ENCODE assay signal across 20 cellular contexts in the genomic region with DNA sequence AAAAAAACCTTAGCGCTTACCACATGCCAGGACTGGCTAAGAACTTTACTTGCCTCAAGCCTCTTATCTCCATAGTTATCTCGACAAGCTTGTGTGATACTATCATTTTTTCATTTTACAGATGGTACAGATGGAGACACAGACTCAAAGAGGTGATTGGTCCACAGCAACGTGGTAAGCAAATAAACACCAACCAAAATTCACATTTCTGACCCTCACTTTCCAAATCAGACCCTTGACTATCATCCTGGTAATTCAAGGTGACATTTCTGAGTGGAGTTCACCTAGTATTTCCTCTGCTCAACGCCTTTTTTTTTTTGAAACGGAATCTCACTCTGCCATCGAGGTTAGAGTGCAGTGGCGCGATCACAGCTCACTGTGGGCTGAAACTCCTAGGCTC. TPM values are rescaled to one million over a fixed set of nuclear protein-coding genes. Genes with fewer than 3 reads are reported as not detected.
DNase-seq lines count a peak whose midpoint lies in the region; ATAC-seq, FAIRE-seq and TF ChIP-seq lines count a peak whose summit lies in the region.
"Had no signal": no experiment of that assay in that cellular context is flagged by ENCODE, and none has a peak within 500 bp of the region (broad histone marks: within the 10 kb centered on the region; RNA-seq: fewer than 3 reads in every experiment).

No MANE protein-coding gene starts in this region.

- H3K27me3 ChIP-seq in GM23338 (ENCODE audit: insufficient read depth): no peaks in the 10 kb centered on the region
- H3K27me3 ChIP-seq in keratinocyte (ENCODE audit: control insufficient read depth, extremely low read depth, insufficient read depth, low read length): no peaks in the 10 kb centered on the region
- H3K27me3 ChIP-seq in trophoblast cell (ENCODE audit: insufficient read depth, low read length): no peaks in the 10 kb centered on the region
- H3K27me3 ChIP-seq: BE2C had no signal

- peaks cover 22% of the 10 kb centered on the region for H3K4me1 Mint-ChIP-seq in GM23338
- H3K4me1 Mint-ChIP-seq: CD4-positive, alpha-beta memory T cell had no signal

- no peak overlapping the region for H4K12ac ChIP-seq in trophoblast cell (ENCODE audit: low read depth, low read length)

- WGBS in trophoblast cell (ENCODE audit: extremely low coverage, insufficient coverage, insufficient read length): no CpG with 5 or more reads among the region's 8 CpGs

- no peak overlapping the region for H3K4me3 ChIP-seq in GM23338
- H3K4me3 ChIP-seq in Jurkat, Clone E6-1 (ENCODE audit: low read length): no peak overlapping the region
- H3K4me3 ChIP-seq in keratinocyte (ENCODE audit: control insufficient read depth in 2 of 3, extremely low read depth in 1 of 3, insufficient read depth in 2 of 3, low read depth in 1 of 3, low read length in 3 of 3): no peak overlapping the region
- no peak overlapping the region for H3K4me3 ChIP-seq in trophoblast cell (ENCODE audit: low read depth, low read length)

- no peak overlapping the region for H3K23ac ChIP-seq in trophoblast cell (ENCODE audit: low read length)

- H3K9ac ChIP-seq in keratinocyte (ENCODE audit: control insufficient read depth, extremely low read depth, insufficient read depth, low read length): no peak overlapping the region
- no peak overlapping the region for H3K9ac ChIP-seq in trophoblast cell (ENCODE audit: low read length)

- H3K4me3 Mint-ChIP-seq in GM23338: no peak overlapping the region
- H3K4me3 Mint-ChIP-seq: CD4-positive, alpha-beta memory T cell had no signal

- H3F3A ChIP-seq in GM23338 (replicated peaks; ENCODE audit: low read depth): 0 out of 2 replicates have a peak, but pooled peaks cover 3% of the 10 kb centered on the region

- DNase-seq in GM23338 (ENCODE audit: low spot score) (no peak), keratinocyte (ENCODE audit: low read depth, low spot score) (no peak), trophoblast cell (peak; percentile 70 to 94), Right ventricle myocardium inferior (ENCODE audit: missing footprints) (no peak)
- DNase-seq in Jurkat, Clone E6-1 (ENCODE audit: low read depth, low spot score): peak; percentile 4
- DNase-seq: BE2C; CD4-positive, alpha-beta memory T cell; DMS153; DMS79 treated with DMSO at 0.1 percent for 48 hours; H7; KG1 had no signal

- ATAC-seq in GM23338 (no peak), GM21447 (IDR thresholded peaks at IDR 0.05; ENCODE audit: unreplicated experiment) (no peak), HG03378 (IDR thresholded peaks at IDR 0.05; ENCODE audit: unreplicated experiment) (no peak), Right ventricle myocardium inferior (no peak), GM21576 (IDR thresholded peaks at IDR 0.05; ENCODE audit: unreplicated experiment) (no peak)

- no peak overlapping the region for H3K14ac ChIP-seq in trophoblast cell (ENCODE audit: low read length)

- no peak for FAIRE-seq in keratinocyte (lab: Jason Lieb, UNC)
- FAIRE-seq: A204.1, D721Med, G401.6, GM12891, HTR-8/SVneo had no signal

- peaks cover 5% of the 10 kb centered on the region; the same call in 1 of the 3 replicates for H3K36me3 Mint-ChIP-seq in GM23338 (ENCODE audit: low read depth)

- H3K27me3 Mint-ChIP-seq in GM23338 (ENCODE audit: insufficient read depth, low read depth, poor library complexity): peaks cover 5% of the 10 kb centered on the region
- H3K27me3 Mint-ChIP-seq: CD4-positive, alpha-beta memory T cell had no signal

- no peak for TF ChIP-seq CTCF in GM23338 (conservative IDR thresholded peaks at IDR 0.05; ENCODE audit: low read depth in 2 of 2)
- TF ChIP-seq CTCF in keratinocyte (optimal IDR thresholded peaks at IDR 0.05 in 1 of 3, IDR thresholded peaks at IDR 0.05 in 1 of 3, conservative IDR thresholded peaks at IDR 0.05 in 1 of 3; ENCODE audit: extremely low read depth in 1 of 3, insufficient read depth in 2 of 3, low read length in 3 of 3): no peak

- dilution Hi-C loops in keratinocyte (cut with MboI; ENCODE audit: extremely low pct_ligation_motif_present, low sequenced_read_pairs): no loop called here

- H4K8ac ChIP-seq in trophoblast cell (ENCODE audit: low read depth, low read length): no peak overlapping the region

- no peak overlapping the region for H2AK5ac ChIP-seq in trophoblast cell (ENCODE audit: low read length)

- peaks cover 10% of the 10 kb centered on the region; the same call in 2 of the 3 replicates for H3K9me3 Mint-ChIP-seq in GM23338

- no peaks in the 10 kb centered on the region; the same call in 1 of the 2 replicates for H3K9me2 ChIP-seq in GM23338 (ENCODE audit: insufficient read depth)

- no peak overlapping the region for H3K4ac ChIP-seq in trophoblast cell (ENCODE audit: low read depth, low read length)

- intact Hi-C loops in Right ventricle myocardium inferior (cut with DNase I): no loop called here

- no peak overlapping the region for H2BK120ac ChIP-seq in trophoblast cell (ENCODE audit: insufficient read depth, low read length, poor library complexity)

- H2BK12ac ChIP-seq in trophoblast cell (ENCODE audit: low read length): no peak overlapping the region

- no peak overlapping the region for H3K18ac ChIP-seq in trophoblast cell (ENCODE audit: low read length)

- H2AFZ ChIP-seq in GM23338 (peak overlapping the region; percentile 83), keratinocyte (ENCODE audit: control insufficient read depth, low read length) (peak overlapping the region; percentile 79), trophoblast cell (ENCODE audit: insufficient read depth, low read length, poor library complexity) (no peak overlapping the region)

- H4K20me1 ChIP-seq in GM23338 (replicated peaks; ENCODE audit: insufficient read depth): no peaks in the 10 kb centered on the region
- no peaks in the 10 kb centered on the region for H4K20me1 ChIP-seq in keratinocyte (ENCODE audit: control insufficient read depth, extremely low read depth, insufficient read depth, low read length)

- H3K27ac ChIP-seq in GM23338 (ENCODE audit: low read depth): peak overlapping the region; percentile 65; the same call in 1 of the 2 replicates
- H3K27ac ChIP-seq in keratinocyte (ENCODE audit: control insufficient read depth, insufficient read depth, low read length): peak overlapping the region; percentile 4
- H3K27ac ChIP-seq in trophoblast cell (ENCODE audit: low read depth, low read length): no peak overlapping the region
- H3K27ac ChIP-seq: C4-2B had no signal

- H3K79me2 ChIP-seq in GM23338 (replicated peaks; ENCODE audit: insufficient read depth): no peaks in the 10 kb centered on the region
- H3K79me2 ChIP-seq in keratinocyte (ENCODE audit: control insufficient read depth, insufficient read depth, low read length): no peaks in the 10 kb centered on the region
- peaks cover 2% of the 10 kb centered on the region for H3K79me2 ChIP-seq in trophoblast cell (ENCODE audit: control insufficient read depth, insufficient read depth, low read length, poor library complexity)

- peak overlapping the region; percentile 75; the same call in 1 of the 2 replicates for H3K27ac Mint-ChIP-seq in GM23338
- H3K27ac Mint-ChIP-seq: CD4-positive, alpha-beta memory T cell had no signal

- no peaks in the 10 kb centered on the region for H3K9me1 ChIP-seq in keratinocyte (ENCODE audit: control insufficient read depth, extremely low read depth, insufficient read depth, low read length)

- H3K4me2 ChIP-seq in GM23338 (no peak overlapping the region), keratinocyte (ENCODE audit: control insufficient read depth, extremely low read depth, insufficient read depth, low read depth, low read length) (no peak overlapping the region), trophoblast cell (ENCODE audit: low read length) (no peak overlapping the region)

- no peaks in the 10 kb centered on the region for H3K9me3 ChIP-seq in keratinocyte (ENCODE audit: control insufficient read depth, low read depth, low read length)
- no peaks in the 10 kb centered on the region for H3K9me3 ChIP-seq in trophoblast cell (ENCODE audit: insufficient read depth, low read depth, low read length)
- H3K9me3 ChIP-seq: BE2C had no signal

- no peak overlapping the region for H2BK5ac ChIP-seq in trophoblast cell (ENCODE audit: low read depth, low read length, poor library complexity)

- no peak overlapping the region for H4K91ac ChIP-seq in trophoblast cell (ENCODE audit: low read depth, low read length)

- H3K79me1 ChIP-seq in trophoblast cell (ENCODE audit: low read length): peaks cover 7% of the 10 kb centered on the region

- H3K4me1 ChIP-seq in GM23338 (ENCODE audit: insufficient read depth) (peaks cover 7% of the 10 kb centered on the region), keratinocyte (ENCODE audit: control insufficient read depth, extremely low read depth, insufficient read depth, low read length) (peaks cover 37% of the 10 kb centered on the region), trophoblast cell (ENCODE audit: control insufficient read depth in 1 of 2, insufficient read depth in 2 of 2, low read length in 2 of 2) (peaks cover 2 to 6% of the 10 kb centered on the region in 2 experiments)
- H3K4me1 ChIP-seq: BE2C had no signal

- H3K36me3 ChIP-seq in GM23338 (ENCODE audit: insufficient read depth) (peaks cover 5% of the 10 kb centered on the region; the same call in 1 of the 2 replicates), keratinocyte (ENCODE audit: control insufficient read depth in 2 of 2, extremely low read depth in 1 of 2, insufficient read depth in 2 of 2, low read length in 2 of 2) (no peaks in the 10 kb centered on the region), trophoblast cell (ENCODE audit: control insufficient read depth in 1 of 2, insufficient read depth in 2 of 2, low read length in 2 of 2) (no peaks in the 10 kb centered on the region)
- H3K36me3 ChIP-seq: BE2C had no signal

RNA-seq across cellular contexts. Expression of a gene that starts 25.9 kb away (rescaled TPM):
- total RNA-seq in GM23338 (2014; rRNA removed; shearing (Covaris generic)): 76.4 and 80.1 TPM in 2 replicates
- polyA plus RNA-seq in GM23338 (2016; fragmentation: Nextera tagmentation; extraction: Ambion mirVana): 17.6 and 19.2 TPM in 2 replicates
- 47.0 TPM for polyA plus RNA-seq in Jurkat, Clone E6-1 (2012; ENCODE audit: insufficient read depth, insufficient read length)
- 54.2 to 64.1 TPM (median 56.4 TPM) in 3 replicates for polyA plus RNA-seq in keratinocyte
- polyA plus RNA-seq in keratinocyte (2011; ENCODE audit: low read depth): 50.2 TPM
- 58.2 and 69.3 TPM in 2 replicates for polyA plus RNA-seq in keratinocyte (2011; cell fraction: cytosol; rRNA removed)
- polyA plus RNA-seq in keratinocyte (2011; cell fraction: nucleus; rRNA removed): 46.2 and 48.6 TPM in 2 replicates
- 65.0 and 69.0 TPM in 2 replicates for polyA plus RNA-seq in keratinocyte (2012; ENCODE audit: low replicate concordance)
- 85.9 to 97.5 TPM (median 87.4 TPM) in 3 replicates for polyA minus RNA-seq in keratinocyte
- 59.7 TPM for polyA minus RNA-seq in keratinocyte (2011; cell fraction: cytosol; rRNA and poly(A)+ RNA removed)
- 27.5 and 48.1 TPM in 2 replicates for polyA minus RNA-seq in keratinocyte (2011; cell fraction: nucleus; rRNA and poly(A)+ RNA removed)
- 39.4 and 41.5 TPM in 2 replicates for polyA plus RNA-seq in trophoblast cell (2013)
- 143 TPM for total RNA-seq in Right ventricle myocardium inferior

RNA-seq across cellular contexts. Expression of a gene that starts 34.9 kb away (rescaled TPM):
- total RNA-seq in GM23338 (2014; rRNA removed; shearing (Covaris generic)): 121 and 163 TPM in 2 replicates
- polyA plus RNA-seq in GM23338 (2016; fragmentation: Nextera tagmentation; extraction: Ambion mirVana) (385 and 415 TPM in 2 replicates), keratinocyte (127 to 216 TPM (median 185 TPM) in 3 replicates)
- 410 TPM for polyA plus RNA-seq in Jurkat, Clone E6-1 (2012; ENCODE audit: insufficient read depth, insufficient read length)
- polyA plus RNA-seq in keratinocyte (2011; ENCODE audit: low read depth): 24.5 TPM
- 193 and 215 TPM in 2 replicates for polyA plus RNA-seq in keratinocyte (2011; cell fraction: cytosol; rRNA removed)
- polyA plus RNA-seq in keratinocyte (2011; cell fraction: nucleus; rRNA removed): 116 and 140 TPM in 2 replicates
- 87.6 and 153 TPM in 2 replicates for polyA plus RNA-seq in keratinocyte (2012; ENCODE audit: low replicate concordance)
- polyA minus RNA-seq in keratinocyte: 56.4 to 82.9 TPM (median 63.4 TPM) in 3 replicates
- 46.2 TPM for polyA minus RNA-seq in keratinocyte (2011; cell fraction: cytosol; rRNA and poly(A)+ RNA removed)
- polyA minus RNA-seq in keratinocyte (2011; cell fraction: nucleus; rRNA and poly(A)+ RNA removed): 8.3 and 21.6 TPM in 2 replicates
- polyA plus RNA-seq in trophoblast cell (2013): 130 and 134 TPM in 2 replicates
- total RNA-seq in Right ventricle myocardium inferior: 174 TPM

Comparison
In these comparisons a context has a peak if more than half of its experiments do, and no peak if none do; other contexts are left out.
1. DNase-seq: peak in Jurkat, Clone E6-1 (single experiment) and trophoblast cell (2 of 2); none in GM23338 (single experiment), keratinocyte (single experiment) and Right ventricle myocardium inferior (single experiment).